In the genomic region with DNA sequence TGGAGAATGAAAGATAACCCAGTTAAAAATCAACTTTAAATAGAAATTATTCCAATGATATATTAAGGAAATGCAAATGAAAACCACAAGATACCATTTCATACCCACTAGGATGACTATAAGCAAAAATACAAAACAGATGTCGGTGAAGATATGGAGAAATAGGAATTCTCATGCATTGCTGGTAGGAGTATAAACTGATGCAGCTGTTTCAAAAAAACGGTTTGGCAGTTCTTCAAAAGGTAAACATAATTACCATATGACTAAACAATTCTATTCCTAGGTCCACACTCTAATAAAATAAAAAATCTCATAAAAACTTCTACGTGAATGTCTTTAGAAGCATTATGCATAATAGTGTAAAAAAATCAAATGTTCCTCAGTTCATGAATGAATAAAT, we compare ENCODE assay signal across 14 cellular contexts.
A peak's percentile ranks its signal among the peaks of the same experiment; 100 is the strongest.
DNase-seq lines count a peak whose midpoint lies in the region; FAIRE-seq and TF ChIP-seq lines count a peak whose summit lies in the region.
"Had no signal": no experiment of that assay in that cellular context is flagged by ENCODE, and none has a peak within 500 bp of the region (broad histone marks: within the 10 kb centered on the region; RNA-seq: fewer than 3 reads in every experiment).

No MANE protein-coding gene starts in this region.

- H3K79me2 ChIP-seq in astrocyte (ENCODE audit: insufficient read depth, low read length): no peaks in the 10 kb centered on the region
- H3K79me2 ChIP-seq in smooth muscle cell (ENCODE audit: low read depth): no peaks in the 10 kb centered on the region

- H3K27me3 ChIP-seq in astrocyte (ENCODE audit: insufficient read depth, low read length): no peaks in the 10 kb centered on the region
- H3K27me3 ChIP-seq in smooth muscle cell (ENCODE audit: low read depth): no peaks in the 10 kb centered on the region

- no peak overlapping the region for H3K27ac Mint-ChIP-seq in astrocyte (ENCODE audit: unreplicated experiment)
- H3K27ac Mint-ChIP-seq: B cell; CD4-positive, alpha-beta T cell; H9 had no signal

- H2AFZ ChIP-seq in astrocyte (ENCODE audit: low read depth, low read length) (no peak overlapping the region), smooth muscle cell (ENCODE audit: low read depth) (no peak overlapping the region)

- no peak overlapping the region for H3K4me2 ChIP-seq in astrocyte (ENCODE audit: low read length)
- H3K4me2 ChIP-seq in smooth muscle cell: no peak overlapping the region

- H3K9ac ChIP-seq in astrocyte (ENCODE audit: low read length): no peak overlapping the region
- no peak overlapping the region for H3K9ac ChIP-seq in smooth muscle cell (ENCODE audit: low read depth)

- WGBS in smooth muscle cell (ENCODE audit: low lambda C conversion rate): 80% methylated on average over 3 of the region's 3 CpGs

- no peaks in the 10 kb centered on the region for H3K9me3 ChIP-seq in astrocyte (ENCODE audit: insufficient read depth, low read depth, low read length)
- no peaks in the 10 kb centered on the region for H3K9me3 ChIP-seq in smooth muscle cell (replicated peaks; ENCODE audit: low read depth)

- DNase-seq in AG10803 (ENCODE audit: low read depth): peak; percentile 9
- peak; percentile 79 for DNase-seq in HS-5 (ENCODE audit: low read depth)
- DNase-seq in astrocyte (ENCODE audit: low read depth): peak; percentile 12
- DNase-seq in fibroblast of the conjunctiva (ENCODE audit: low read depth): peak; percentile 27
- DNase-seq in globus pallidus (ENCODE audit: low spot score): no peak
- no peak for DNase-seq in smooth muscle cell (lab: John Stamatoyannopoulos, UW; ENCODE audit: unreplicated experiment)
- DNase-seq in KG1 (lab: John Stamatoyannopoulos, UW): no peak
- DNase-seq: CD4-positive, alpha-beta T cell; DMS53; H9; Karpas-422; NCI-H187; NCI-H774 had no signal

- peaks cover 3% of the 10 kb centered on the region for H3K9me3 Mint-ChIP-seq in astrocyte (ENCODE audit: unreplicated experiment)

- FAIRE-seq in astrocyte (lab: Jason Lieb, UNC): no peak

- H3K4me1 Mint-ChIP-seq in astrocyte (ENCODE audit: low read depth, unreplicated experiment): no peaks in the 10 kb centered on the region
- H3K4me1 Mint-ChIP-seq: B cell, H9 had no signal

- H3K4me1 ChIP-seq in astrocyte (ENCODE audit: insufficient read depth, low read length) (no peaks in the 10 kb centered on the region), smooth muscle cell (ENCODE audit: low read depth) (no peaks in the 10 kb centered on the region)

- no peaks in the 10 kb centered on the region for H3K36me3 Mint-ChIP-seq in astrocyte (ENCODE audit: low read depth, unreplicated experiment)

- no peak overlapping the region for H3K27ac ChIP-seq in astrocyte (ENCODE audit: low read depth, low read length)
- H3K27ac ChIP-seq in smooth muscle cell (ENCODE audit: low read depth): no peak overlapping the region

- H4K20me1 ChIP-seq in astrocyte (ENCODE audit: insufficient read depth, low read length): no peaks in the 10 kb centered on the region
- no peaks in the 10 kb centered on the region for H4K20me1 ChIP-seq in smooth muscle cell (ENCODE audit: low read depth)

- H3K4me3 ChIP-seq in AG10803 (ENCODE audit: low read length) (no peak overlapping the region), astrocyte (ENCODE audit: insufficient read depth, low read depth, low read length) (no peak overlapping the region), smooth muscle cell (no peak overlapping the region)

- H3K27me3 Mint-ChIP-seq in astrocyte (ENCODE audit: low read depth, unreplicated experiment): no peaks in the 10 kb centered on the region
- H3K27me3 Mint-ChIP-seq: B cell; CD4-positive, alpha-beta T cell had no signal

- TF ChIP-seq CTCF in AG10803 (conservative IDR thresholded peaks at IDR 0.05; ENCODE audit: low read length) (no peak), astrocyte (IDR thresholded peaks at IDR 0.05; ENCODE audit: insufficient read depth, low read depth, low read length) (no peak), smooth muscle cell (IDR thresholded peaks at IDR 0.05; ENCODE audit: borderline replicate concordance, insufficient read depth, poor library complexity, severe bottlenecking) (no peak)

- H3F3A ChIP-seq in smooth muscle cell (ENCODE audit: low read depth): no peaks in the 10 kb centered on the region

- H3K36me3 ChIP-seq in astrocyte (ENCODE audit: insufficient read depth, low read length): no peaks in the 10 kb centered on the region
- H3K36me3 ChIP-seq in smooth muscle cell (ENCODE audit: low read depth): no peaks in the 10 kb centered on the region

- H3K4me3 Mint-ChIP-seq in astrocyte (ENCODE audit: unreplicated experiment): no peak overlapping the region
- H3K4me3 Mint-ChIP-seq: B cell; CD4-positive, alpha-beta T cell; H9 had no signal

Comparison
In these comparisons a context has a peak if more than half of its experiments do, and no peak if none do; other contexts are left out.
1. DNase-seq: peak in AG10803 (single experiment), HS-5 (single experiment), astrocyte (single experiment) and fibroblast of the conjunctiva (single experiment); none in globus pallidus (single experiment), smooth muscle cell (single experiment) and KG1 (single experiment).